In the genomic region with DNA sequence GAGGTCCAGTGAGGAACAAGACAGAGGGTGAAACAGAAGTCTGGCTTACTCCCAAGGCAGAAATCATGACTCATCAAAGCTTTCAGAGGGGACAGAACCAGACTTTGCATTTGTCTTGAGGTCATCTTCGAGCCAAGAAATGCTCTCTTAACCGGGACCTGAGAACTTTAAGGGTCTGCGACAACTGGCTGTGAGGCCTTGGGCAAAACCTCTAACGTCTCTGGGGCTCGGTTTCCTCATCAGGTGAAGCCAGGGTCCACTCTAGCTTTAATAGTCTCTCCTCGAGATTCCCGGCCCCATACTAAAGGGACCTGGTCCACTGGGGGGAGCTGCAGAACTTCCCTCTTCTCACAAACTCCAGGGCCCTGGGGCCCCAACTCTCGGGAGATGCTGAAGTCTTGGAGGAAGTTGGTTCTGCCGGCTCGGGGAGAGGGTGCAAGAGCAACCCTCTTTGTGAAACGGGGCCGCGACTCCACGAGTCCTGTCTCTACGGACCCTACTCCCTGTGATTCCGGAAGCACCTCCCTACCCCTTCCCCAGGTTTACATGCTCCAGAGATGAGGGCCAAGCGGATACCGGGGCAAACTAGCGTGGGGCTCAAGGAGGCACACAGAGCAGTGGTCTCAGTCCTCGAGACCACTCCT, we compare ENCODE assay signal across 8 cellular contexts. TPM values are rescaled to one million over a fixed set of nuclear protein-coding genes. Genes with fewer than 3 reads are reported as not detected.
A peak's percentile ranks its signal among the peaks of the same experiment; 100 is the strongest.
DNase-seq lines count a peak whose midpoint lies in the region; ATAC-seq and TF ChIP-seq lines count a peak whose summit lies in the region.

No MANE protein-coding gene starts in this region.

- in situ Hi-C loops in G401 (cut with HindIII; ENCODE audit: low sequenced_read_pairs) = no loop called here

- H3K4me3 ChIP-seq in MG63 (peak overlapping the region; percentile 54), liver (ENCODE audit: low read depth in 1 of 3, low read length in 3 of 3) (peak overlapping the region; percentile 44 to 85 (median 82))

- H3K9ac ChIP-seq in liver (ENCODE audit: low read depth in 1 of 2, low read length in 2 of 2) = peak overlapping the region; percentile 10 to 35

- TF ChIP-seq RAD21 in liver (IDR thresholded peaks at IDR 0.05) = peak; percentile 64 to 71

- no peak overlapping the region for H3K27ac Mint-ChIP-seq in activated B cell treated with CpG ODN at 0.5 μM for 24 hours

- H3K27ac ChIP-seq in liver (ENCODE audit: low read depth in 1 of 2, low read length in 2 of 2) = peak overlapping the region; percentile 85 to 87

- CTCF ChIA-PET in activated B cell treated with CpG ODN at 0.5 μM for 24 hours (lab: Charles Lee) = no interaction called here

- ATAC-seq in GM21619 (IDR thresholded peaks at IDR 0.05; ENCODE audit: unreplicated experiment) = peak; percentile 36
- ATAC-seq in activated B cell treated with CpG ODN at 0.5 μM for 24 hours (ENCODE audit: low read depth) = peak; percentile 42
- ATAC-seq in GM18519 (IDR thresholded peaks at IDR 0.05; ENCODE audit: low FRiP score, unreplicated experiment) = no peak

- H3K27me3 ChIP-seq in MG63 (no peaks in the 10 kb centered on the region), liver (ENCODE audit: control insufficient read depth in 4 of 4, insufficient read depth in 4 of 4, low read length in 3 of 4) (no peaks in the 10 kb centered on the region)

- peaks cover 20% of the 10 kb centered on the region for H3K4me1 Mint-ChIP-seq in activated B cell treated with CpG ODN at 0.5 μM for 24 hours

- whole genome bisulfite sequencing in liver = 6% methylated on average over 20 of the region's 20 CpGs

- intact Hi-C loops in activated B cell treated with CpG ODN at 0.5 μM for 24 hours (cut with micrococcal nuclease) = no loop called here

- no peaks in the 10 kb centered on the region for H3K36me3 Mint-ChIP-seq in activated B cell treated with CpG ODN at 0.5 μM for 24 hours (ENCODE audit: low read depth)

- H3K9me3 ChIP-seq in MG63 (no peaks in the 10 kb centered on the region), liver (ENCODE audit: control insufficient read depth in 4 of 4, low read length in 3 of 4) (no peaks in the 10 kb centered on the region)

- peak; percentile 60 for DNase-seq in G401 (ENCODE audit: low spot score)
- peak; percentile 71 for DNase-seq in MG63
- no peak for DNase-seq in activated B cell treated with CpG ODN at 0.5 μM for 24 hours
- peak; percentile 72 for DNase-seq in ecto neural progenitor cell (ENCODE audit: low spot score)
- peak; percentile 38 for DNase-seq in stimulated activated CD4-positive, alpha-beta T cell treated with anti-CD3 and anti-CD28 coated beads, Interleukin-4, amount 100 ng/mL, for 24 hours

- peaks cover 59% of the 10 kb centered on the region for H3K27me3 Mint-ChIP-seq in activated B cell treated with CpG ODN at 0.5 μM for 24 hours

- peak overlapping the region; percentile 80 for H3K4me3 Mint-ChIP-seq in activated B cell treated with CpG ODN at 0.5 μM for 24 hours

- no peaks in the 10 kb centered on the region for H3K36me3 ChIP-seq in MG63
- H3K36me3 ChIP-seq in liver (ENCODE audit: control insufficient read depth in 4 of 4, insufficient read depth in 3 of 4, low read depth in 1 of 4, low read length in 3 of 4) = no peaks in the 10 kb centered on the region

- POLR2A ChIA-PET in activated B cell treated with CpG ODN at 0.5 μM for 24 hours (lab: Charles Lee) = no interaction called here

- H3K4me1 ChIP-seq in liver (ENCODE audit: control insufficient read depth in 4 of 4, insufficient read depth in 4 of 4, low read length in 3 of 4) = peaks cover 0 to 5% (median 2%) of the 10 kb centered on the region in 4 donors

- H3K9me3 Mint-ChIP-seq in activated B cell treated with CpG ODN at 0.5 μM for 24 hours = no peaks in the 10 kb centered on the region

- TF ChIP-seq CTCF in activated B cell treated with CpG ODN at 0.5 μM for 24 hours (IDR thresholded peaks at IDR 0.05) (no peak), liver (IDR thresholded peaks at IDR 0.05; ENCODE audit: low read depth, low read length, missing input control) (peak; percentile 35)

TF ChIP-seq in liver, 16 proteins besides CTCF, POLR2A, EP300 and RAD21:
- no peak for TF ChIP-seq GABPA (IDR thresholded peaks at IDR 0.05 in 1 of 2, conservative IDR thresholded peaks at IDR 0.05 in 1 of 2)
- no peak for TF ChIP-seq HNF4G (IDR thresholded peaks at IDR 0.05)
- peak; percentile 68 to 83 for TF ChIP-seq JUND (IDR thresholded peaks at IDR 0.05)
- peak; percentile 50 for TF ChIP-seq YY1 (IDR thresholded peaks at IDR 0.05)
- TF ChIP-seq, protein P1, sequence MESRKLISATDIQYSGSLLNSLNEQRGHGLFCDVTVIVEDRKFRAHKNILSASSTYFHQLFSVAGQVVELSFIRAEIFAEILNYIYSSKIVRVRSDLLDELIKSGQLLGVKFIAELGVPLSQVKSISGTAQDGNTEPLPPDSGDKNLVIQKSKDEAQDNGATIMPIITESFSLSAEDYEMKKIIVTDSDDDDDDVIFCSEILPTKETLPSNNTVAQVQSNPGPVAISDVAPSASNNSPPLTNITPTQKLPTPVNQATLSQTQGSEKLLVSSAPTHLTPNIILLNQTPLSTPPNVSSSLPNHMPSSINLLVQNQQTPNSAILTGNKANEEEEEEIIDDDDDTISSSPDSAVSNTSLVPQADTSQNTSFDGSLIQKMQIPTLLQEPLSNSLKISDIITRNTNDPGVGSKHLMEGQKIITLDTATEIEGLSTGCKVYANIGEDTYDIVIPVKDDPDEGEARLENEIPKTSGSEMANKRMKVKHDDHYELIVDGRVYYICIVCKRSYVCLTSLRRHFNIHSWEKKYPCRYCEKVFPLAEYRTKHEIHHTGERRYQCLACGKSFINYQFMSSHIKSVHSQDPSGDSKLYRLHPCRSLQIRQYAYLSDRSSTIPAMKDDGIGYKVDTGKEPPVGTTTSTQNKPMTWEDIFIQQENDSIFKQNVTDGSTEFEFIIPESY (IDR thresholded peaks at IDR 0.05) = peak; percentile 82
- TF ChIP-seq, protein P2, sequence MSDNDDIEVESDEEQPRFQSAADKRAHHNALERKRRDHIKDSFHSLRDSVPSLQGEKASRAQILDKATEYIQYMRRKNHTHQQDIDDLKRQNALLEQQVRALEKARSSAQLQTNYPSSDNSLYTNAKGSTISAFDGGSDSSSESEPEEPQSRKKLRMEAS (IDR thresholded peaks at IDR 0.05) = peak; percentile 21
- peak in 1 of 2 donors; percentile 22 for TF ChIP-seq RXRA (IDR thresholded peaks at IDR 0.05)
- peak; percentile 16 for TF ChIP-seq TAF1 (conservative IDR thresholded peaks at IDR 0.05)
- TF ChIP-seq EGR1 (IDR thresholded peaks at IDR 0.05; ENCODE audit: low read depth in 2 of 2) = no peak
- peak in 1 of 2 donors; percentile 4 for TF ChIP-seq HNF4A (conservative IDR thresholded peaks at IDR 0.05)
- peak; percentile 3 for TF ChIP-seq SP1 (IDR thresholded peaks at IDR 0.05)
- no peak for TF ChIP-seq FOXA2 (IDR thresholded peaks at IDR 0.05)
- peak; percentile 20 for TF ChIP-seq REST (IDR thresholded peaks at IDR 0.05)
- TF ChIP-seq NR2F2 (IDR thresholded peaks at IDR 0.05) = no peak
- TF ChIP-seq, protein P3, sequence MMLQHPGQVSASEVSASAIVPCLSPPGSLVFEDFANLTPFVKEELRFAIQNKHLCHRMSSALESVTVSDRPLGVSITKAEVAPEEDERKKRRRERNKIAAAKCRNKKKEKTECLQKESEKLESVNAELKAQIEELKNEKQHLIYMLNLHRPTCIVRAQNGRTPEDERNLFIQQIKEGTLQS (IDR thresholded peaks at IDR 0.05) = peak; percentile 62
- no peak for TF ChIP-seq FOXA1 (IDR thresholded peaks at IDR 0.05)

RNA-seq across cellular contexts. Expression of gene GLIS3, which starts 2.6 kb away (rescaled TPM):
- total RNA-seq in G401 (2014; rRNA removed; shearing (Covaris generic)) = 35.8 and 57.1 TPM in 2 replicates
- 0.30 and 3.1 TPM in 2 replicates for total RNA-seq in MG63 (2014; rRNA removed; shearing (Covaris generic); ENCODE audit: low replicate concordance)
- total RNA-seq in activated B cell treated with CpG ODN at 0.5 μM for 24 hours (0.20 TPM in 2 replicates), liver (10 to 100 TPM in 1 of 2 donors, 1 to 10 TPM in 1; 9.7 to 25.9 TPM)
- 1 to 10 TPM; 4.2 to 5.9 TPM for polyA plus RNA-seq in liver
